ENCODE assay signal across 3 cellular contexts in the genomic region with DNA sequence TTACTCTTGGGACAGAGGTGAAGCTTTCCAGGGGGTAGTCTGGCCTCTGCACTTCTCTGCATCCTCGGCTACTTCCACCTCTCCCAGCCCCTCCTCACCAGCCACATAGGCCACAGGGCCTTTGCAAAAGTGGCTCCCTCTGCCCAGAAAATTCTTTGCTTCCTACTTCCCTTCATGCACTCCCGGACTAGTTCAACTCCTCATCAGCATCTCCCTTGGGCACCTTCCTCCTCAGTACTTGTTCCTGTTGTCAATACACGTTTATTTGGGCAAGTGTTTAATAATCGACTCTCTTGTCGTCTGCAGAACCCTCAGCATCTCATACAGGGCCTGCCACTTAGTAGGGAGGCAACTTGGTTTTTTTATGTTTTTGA.
TF ChIP-seq lines count a peak whose summit lies in the region.

No MANE protein-coding gene starts in this region.

TF ChIP-seq in A549, 52 proteins besides CTCF, POLR2A, EP300 and RAD21 (continues in another document):
- no peak for TF ChIP-seq FOSL2 (IDR thresholded peaks at IDR 0.05)
- no peak for TF ChIP-seq FOSL2 (CRISPR knock-in tag; IDR thresholded peaks at IDR 0.05)
- TF ChIP-seq MYC (IDR thresholded peaks at IDR 0.05; ENCODE audit: borderline replicate concordance, low read length): no peak
- TF ChIP-seq FOSB (CRISPR knock-in tag; IDR thresholded peaks at IDR 0.05): no peak
- no peak for TF ChIP-seq PBX3 (IDR thresholded peaks at IDR 0.05)
- TF ChIP-seq, protein P1, sequence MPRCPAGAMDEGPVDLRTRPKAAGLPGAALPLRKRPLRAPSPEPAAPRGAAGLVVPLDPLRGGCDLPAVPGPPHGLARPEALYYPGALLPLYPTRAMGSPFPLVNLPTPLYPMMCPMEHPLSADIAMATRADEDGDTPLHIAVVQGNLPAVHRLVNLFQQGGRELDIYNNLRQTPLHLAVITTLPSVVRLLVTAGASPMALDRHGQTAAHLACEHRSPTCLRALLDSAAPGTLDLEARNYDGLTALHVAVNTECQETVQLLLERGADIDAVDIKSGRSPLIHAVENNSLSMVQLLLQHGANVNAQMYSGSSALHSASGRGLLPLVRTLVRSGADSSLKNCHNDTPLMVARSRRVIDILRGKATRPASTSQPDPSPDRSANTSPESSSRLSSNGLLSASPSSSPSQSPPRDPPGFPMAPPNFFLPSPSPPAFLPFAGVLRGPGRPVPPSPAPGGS (IDR thresholded peaks at IDR 0.05): no peak
- no peak for TF ChIP-seq NFE2L2 (conservative IDR thresholded peaks at IDR 0.05; ENCODE audit: low read length)
- no peak for TF ChIP-seq HOXB13 (CRISPR knock-in tag; IDR thresholded peaks at IDR 0.05; ENCODE audit: low read depth)
- no peak for TF ChIP-seq HDAC2 (IDR thresholded peaks at IDR 0.05)
- TF ChIP-seq POLR2AphosphoS2 (conservative IDR thresholded peaks at IDR 0.05; ENCODE audit: low read length): no peak
- no peak for TF ChIP-seq RCOR1 (IDR thresholded peaks at IDR 0.05; ENCODE audit: low read depth, low read length)
- TF ChIP-seq, protein P2, sequence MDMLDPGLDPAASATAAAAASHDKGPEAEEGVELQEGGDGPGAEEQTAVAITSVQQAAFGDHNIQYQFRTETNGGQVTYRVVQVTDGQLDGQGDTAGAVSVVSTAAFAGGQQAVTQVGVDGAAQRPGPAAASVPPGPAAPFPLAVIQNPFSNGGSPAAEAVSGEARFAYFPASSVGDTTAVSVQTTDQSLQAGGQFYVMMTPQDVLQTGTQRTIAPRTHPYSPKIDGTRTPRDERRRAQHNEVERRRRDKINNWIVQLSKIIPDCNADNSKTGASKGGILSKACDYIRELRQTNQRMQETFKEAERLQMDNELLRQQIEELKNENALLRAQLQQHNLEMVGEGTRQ (IDR thresholded peaks at IDR 0.05): no peak
- TF ChIP-seq SMC3 (IDR thresholded peaks at IDR 0.05): no peak
- TF ChIP-seq NPAS2 (CRISPR knock-in tag; IDR thresholded peaks at IDR 0.05; ENCODE audit: borderline replicate concordance): no peak
- no peak for TF ChIP-seq CHD2 (IDR thresholded peaks at IDR 0.05; ENCODE audit: low read length, partially characterized antibody)
- TF ChIP-seq HOXB5 (CRISPR knock-in tag; IDR thresholded peaks at IDR 0.05): no peak
- no peak for TF ChIP-seq EHMT2 (IDR thresholded peaks at IDR 0.05; ENCODE audit: low read depth)
- TF ChIP-seq, protein P3, sequence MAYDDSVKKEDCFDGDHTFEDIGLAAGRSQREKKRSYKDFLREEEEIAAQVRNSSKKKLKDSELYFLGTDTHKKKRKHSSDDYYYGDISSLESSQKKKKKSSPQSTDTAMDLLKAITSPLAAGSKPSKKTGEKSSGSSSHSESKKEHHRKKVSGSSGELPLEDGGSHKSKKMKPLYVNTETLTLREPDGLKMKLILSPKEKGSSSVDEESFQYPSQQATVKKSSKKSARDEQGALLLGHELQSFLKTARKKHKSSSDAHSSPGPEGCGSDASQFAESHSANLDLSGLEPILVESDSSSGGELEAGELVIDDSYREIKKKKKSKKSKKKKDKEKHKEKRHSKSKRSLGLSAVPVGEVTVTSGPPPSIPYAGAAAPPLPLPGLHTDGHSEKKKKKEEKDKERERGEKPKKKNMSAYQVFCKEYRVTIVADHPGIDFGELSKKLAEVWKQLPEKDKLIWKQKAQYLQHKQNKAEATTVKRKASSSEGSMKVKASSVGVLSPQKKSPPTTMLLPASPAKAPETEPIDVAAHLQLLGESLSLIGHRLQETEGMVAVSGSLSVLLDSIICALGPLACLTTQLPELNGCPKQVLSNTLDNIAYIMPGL (CRISPR knock-in tag; IDR thresholded peaks at IDR 0.05; ENCODE audit: borderline replicate concordance): no peak

TF ChIP-seq in HCT116, 20 proteins besides CTCF, POLR2A, EP300 and RAD21:
- TF ChIP-seq TCF7L2 (IDR thresholded peaks at IDR 0.05; ENCODE audit: borderline replicate concordance, extremely low read depth, insufficient read depth, insufficient read length) (no peak), SRF (IDR thresholded peaks at IDR 0.05; ENCODE audit: low read depth) (no peak), CBX3 (IDR thresholded peaks at IDR 0.05; ENCODE audit: low read depth) (no peak), ATF3 (IDR thresholded peaks at IDR 0.05) (no peak), EZH2 (IDR thresholded peaks at IDR 0.05) (no peak)
- TF ChIP-seq, protein P4, sequence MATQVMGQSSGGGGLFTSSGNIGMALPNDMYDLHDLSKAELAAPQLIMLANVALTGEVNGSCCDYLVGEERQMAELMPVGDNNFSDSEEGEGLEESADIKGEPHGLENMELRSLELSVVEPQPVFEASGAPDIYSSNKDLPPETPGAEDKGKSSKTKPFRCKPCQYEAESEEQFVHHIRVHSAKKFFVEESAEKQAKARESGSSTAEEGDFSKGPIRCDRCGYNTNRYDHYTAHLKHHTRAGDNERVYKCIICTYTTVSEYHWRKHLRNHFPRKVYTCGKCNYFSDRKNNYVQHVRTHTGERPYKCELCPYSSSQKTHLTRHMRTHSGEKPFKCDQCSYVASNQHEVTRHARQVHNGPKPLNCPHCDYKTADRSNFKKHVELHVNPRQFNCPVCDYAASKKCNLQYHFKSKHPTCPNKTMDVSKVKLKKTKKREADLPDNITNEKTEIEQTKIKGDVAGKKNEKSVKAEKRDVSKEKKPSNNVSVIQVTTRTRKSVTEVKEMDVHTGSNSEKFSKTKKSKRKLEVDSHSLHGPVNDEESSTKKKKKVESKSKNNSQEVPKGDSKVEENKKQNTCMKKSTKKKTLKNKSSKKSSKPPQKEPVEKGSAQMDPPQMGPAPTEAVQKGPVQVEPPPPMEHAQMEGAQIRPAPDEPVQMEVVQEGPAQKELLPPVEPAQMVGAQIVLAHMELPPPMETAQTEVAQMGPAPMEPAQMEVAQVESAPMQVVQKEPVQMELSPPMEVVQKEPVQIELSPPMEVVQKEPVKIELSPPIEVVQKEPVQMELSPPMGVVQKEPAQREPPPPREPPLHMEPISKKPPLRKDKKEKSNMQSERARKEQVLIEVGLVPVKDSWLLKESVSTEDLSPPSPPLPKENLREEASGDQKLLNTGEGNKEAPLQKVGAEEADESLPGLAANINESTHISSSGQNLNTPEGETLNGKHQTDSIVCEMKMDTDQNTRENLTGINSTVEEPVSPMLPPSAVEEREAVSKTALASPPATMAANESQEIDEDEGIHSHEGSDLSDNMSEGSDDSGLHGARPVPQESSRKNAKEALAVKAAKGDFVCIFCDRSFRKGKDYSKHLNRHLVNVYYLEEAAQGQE (IDR thresholded peaks at IDR 0.05; ENCODE audit: low read depth): no peak

TF ChIP-seq in H1, 55 proteins besides CTCF, POLR2A, EP300 and RAD21:
- no peak for TF ChIP-seq ZNF274 (IDR thresholded peaks at IDR 0.05; ENCODE audit: borderline replicate concordance, extremely low read depth, low read length)
- TF ChIP-seq TAF7 (optimal IDR thresholded peaks at IDR 0.05; ENCODE audit: borderline replicate concordance, low read depth, low read length): no peak
- no peak for TF ChIP-seq SAP30 (IDR thresholded peaks at IDR 0.05; ENCODE audit: insufficient read depth, insufficient replicate concordance, low read length)
- no peak for TF ChIP-seq CREB1 (IDR thresholded peaks at IDR 0.05)
